Comparison of ENCODE assay signal across 35 cellular contexts in genomic region chr22:40834628-40835027, GRCh38. TPM values are rescaled to one million over a fixed set of nuclear protein-coding genes. Genes with fewer than 3 reads are reported as not detected.
"Had no signal": no experiment of that assay in that cellular context is flagged by ENCODE, and none has a peak within 500 bp of the region (broad histone marks: within the 10 kb centered on the region; RNA-seq: fewer than 3 reads in every experiment).

No MANE protein-coding gene starts in this region.

- H3K27me3 ChIP-seq: colonic mucosa, esophagus squamous epithelium, heart right ventricle, right atrium auricular region, sigmoid colon, spleen, tibial nerve, upper lobe of left lung had no signal

- H3K4me3 ChIP-seq: colonic mucosa, esophagus squamous epithelium, heart right ventricle, lower lobe of right lung, prostate gland, right atrium auricular region, sigmoid colon, spleen, thoracic aorta, tibial nerve, upper lobe of left lung had no signal

- H3K4me3 Mint-ChIP-seq: dendritic cell treated with granulocyte-macrophage colony-stimulating factor and Interleukin-4, amounts not matched to agents 40 ng/mL and 50 ng/mL, for 4 days; endodermal cell; immature natural killer cell; naive thymus-derived CD8-positive, alpha-beta T cell; nephron progenitor cell; stimulated activated naive B cell treated with anti-CD40 and anti-IgM and Interleukin-4, amounts not matched to agents 10 μg/mL and 1 μg/mL and 100 μg/mL, for 72 hours; stimulated activated naive CD8-positive, alpha-beta T cell treated with anti-CD3 and anti-CD28 coated beads, Interleukin-15, Interleukin-2, amounts not matched to agents 100 ng/mL and 50 ng/mL, for 24 hours had no signal

- H3K27ac ChIP-seq: colonic mucosa, esophagus squamous epithelium, heart right ventricle, lower lobe of right lung, prostate gland, right atrium auricular region, sigmoid colon, spleen, thoracic aorta, tibial nerve, upper lobe of left lung had no signal

- DNase-seq: colonic mucosa; effector CD8-positive, alpha-beta T cell; endodermal cell; esophagus squamous epithelium; foreskin melanocyte; glutamatergic neuron; heart right ventricle; hippocampal formation; immature natural killer cell; islet precursor cell; kidney glomerular epithelial cell; left ventricle myocardium superior; lower lobe of right lung; naive thymus-derived CD8-positive, alpha-beta T cell; nephron progenitor cell; nucleus accumbens; sigmoid colon; spleen; stimulated activated CD4-positive, alpha-beta T cell treated with anti-CD3 and anti-CD28 coated beads, Interleukin-15, amount 100 ng/mL, for 24 hours; stimulated activated CD4-positive, alpha-beta T cell treated with anti-CD3 and anti-CD28 coated beads, Interleukin-2, amount 100 ng/mL, for 48 hours; stimulated activated naive B cell treated with anti-CD40 and anti-IgM and Interleukin-4, amounts not matched to agents 10 μg/mL and 1 μg/mL and 100 μg/mL, for 72 hours; upper lobe of left lung had no signal

- H3K4me1 Mint-ChIP-seq: immature natural killer cell; stimulated activated naive B cell treated with anti-CD40 and anti-IgM and Interleukin-4, amounts not matched to agents 10 μg/mL and 1 μg/mL and 100 μg/mL, for 72 hours had no signal

- H3K9me3 Mint-ChIP-seq: dendritic cell treated with granulocyte-macrophage colony-stimulating factor and Interleukin-4, amounts not matched to agents 40 ng/mL and 50 ng/mL, for 4 days; endodermal cell; immature natural killer cell; naive thymus-derived CD8-positive, alpha-beta T cell; nephron progenitor cell; stimulated activated naive B cell treated with anti-CD40 and anti-IgM and Interleukin-4, amounts not matched to agents 10 μg/mL and 1 μg/mL and 100 μg/mL, for 72 hours; stimulated activated naive CD8-positive, alpha-beta T cell treated with anti-CD3 and anti-CD28 coated beads, Interleukin-15, Interleukin-2, amounts not matched to agents 100 ng/mL and 50 ng/mL, for 24 hours had no signal

- H3K9me3 ChIP-seq: colonic mucosa, esophagus squamous epithelium, heart right ventricle, lower lobe of right lung, prostate gland, right atrium auricular region, spleen, thoracic aorta, tibial nerve, upper lobe of left lung had no signal

- H3K27me3 Mint-ChIP-seq: dendritic cell treated with granulocyte-macrophage colony-stimulating factor and Interleukin-4, amounts not matched to agents 40 ng/mL and 50 ng/mL, for 4 days; naive thymus-derived CD8-positive, alpha-beta T cell; stimulated activated naive B cell treated with anti-CD40 and anti-IgM and Interleukin-4, amounts not matched to agents 10 μg/mL and 1 μg/mL and 100 μg/mL, for 72 hours; stimulated activated naive CD8-positive, alpha-beta T cell treated with anti-CD3 and anti-CD28 coated beads, Interleukin-15, Interleukin-2, amounts not matched to agents 100 ng/mL and 50 ng/mL, for 24 hours had no signal

- H3K4me1 ChIP-seq: esophagus squamous epithelium, heart right ventricle, lower lobe of right lung, prostate gland, right atrium auricular region, sigmoid colon, spleen, tibial nerve, upper lobe of left lung had no signal

- H3K27ac Mint-ChIP-seq: dendritic cell treated with granulocyte-macrophage colony-stimulating factor and Interleukin-4, amounts not matched to agents 40 ng/mL and 50 ng/mL, for 4 days; endodermal cell; nephron progenitor cell; stimulated activated naive B cell treated with anti-CD40 and anti-IgM and Interleukin-4, amounts not matched to agents 10 μg/mL and 1 μg/mL and 100 μg/mL, for 72 hours; stimulated activated naive CD8-positive, alpha-beta T cell treated with anti-CD3 and anti-CD28 coated beads, Interleukin-15, Interleukin-2, amounts not matched to agents 100 ng/mL and 50 ng/mL, for 24 hours had no signal

- ATAC-seq: heart right ventricle; left ventricle myocardium superior; lower lobe of right lung; naive thymus-derived CD8-positive, alpha-beta T cell; stimulated activated naive B cell treated with anti-CD40 and anti-IgM and Interleukin-4, amounts not matched to agents 10 μg/mL and 1 μg/mL and 100 μg/mL, for 72 hours had no signal

- FAIRE-seq: endothelial cell of umbilical vein, urothelium cell line had no signal

RNA-seq across cellular contexts. Expression of gene DNAJB7, which starts 27.3 kb away (rescaled TPM):
- total RNA-seq: endodermal cell; endothelial cell of umbilical vein; epithelial cell of proximal tubule; esophagus squamous epithelium; heart right ventricle; left ventricle myocardium superior; lower lobe of right lung; mesenteric fat pad; myocyte; naive thymus-derived CD8-positive, alpha-beta T cell; osteocyte; right atrium auricular region; sigmoid colon; skeletal muscle tissue; spleen; thoracic aorta; tibial nerve; upper lobe of left lung had no signal
- polyA plus RNA-seq: endothelial cell of umbilical vein, heart right ventricle, spleen had no signal
